In the genomic region with DNA sequence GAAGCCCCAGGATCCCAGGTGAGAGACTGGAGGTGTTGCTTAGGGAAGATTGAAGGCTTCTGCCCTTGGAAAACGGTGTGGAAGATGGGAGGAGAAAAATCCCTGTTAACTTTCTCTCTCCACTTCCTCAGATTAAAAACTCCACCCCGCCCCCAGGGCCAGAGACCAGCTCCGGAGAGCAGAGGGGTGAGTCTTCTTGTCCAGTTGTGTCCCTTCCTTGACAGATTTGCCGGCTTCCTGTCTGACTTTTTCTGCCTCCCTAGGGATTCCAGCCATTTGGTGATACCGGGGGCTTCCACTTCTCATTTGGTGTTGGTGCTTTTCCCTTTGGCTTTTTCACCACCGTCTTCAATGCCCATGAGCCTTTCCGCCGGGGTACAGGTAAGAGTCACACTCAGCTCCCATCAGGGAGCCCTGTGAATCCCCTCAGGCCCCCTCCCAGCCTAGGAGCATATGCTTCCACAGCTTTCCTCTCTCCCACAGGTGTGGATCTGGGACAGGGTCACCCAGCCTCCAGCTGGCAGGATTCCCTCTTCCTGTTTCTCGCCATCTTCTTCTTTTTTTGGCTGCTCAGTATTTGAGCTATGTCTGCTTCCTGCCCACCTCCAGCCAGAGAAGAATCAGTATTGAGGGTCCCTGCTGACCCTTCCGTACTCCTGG, we compare ENCODE assay signal across 1 cellular context.
TF ChIP-seq lines count a peak whose summit lies in the region.

No MANE protein-coding gene starts in this region.

TF ChIP-seq in WTC11, 78 proteins besides CTCF, POLR2A, EP300 and RAD21 (continued from another document):
- TF ChIP-seq, protein P1, sequence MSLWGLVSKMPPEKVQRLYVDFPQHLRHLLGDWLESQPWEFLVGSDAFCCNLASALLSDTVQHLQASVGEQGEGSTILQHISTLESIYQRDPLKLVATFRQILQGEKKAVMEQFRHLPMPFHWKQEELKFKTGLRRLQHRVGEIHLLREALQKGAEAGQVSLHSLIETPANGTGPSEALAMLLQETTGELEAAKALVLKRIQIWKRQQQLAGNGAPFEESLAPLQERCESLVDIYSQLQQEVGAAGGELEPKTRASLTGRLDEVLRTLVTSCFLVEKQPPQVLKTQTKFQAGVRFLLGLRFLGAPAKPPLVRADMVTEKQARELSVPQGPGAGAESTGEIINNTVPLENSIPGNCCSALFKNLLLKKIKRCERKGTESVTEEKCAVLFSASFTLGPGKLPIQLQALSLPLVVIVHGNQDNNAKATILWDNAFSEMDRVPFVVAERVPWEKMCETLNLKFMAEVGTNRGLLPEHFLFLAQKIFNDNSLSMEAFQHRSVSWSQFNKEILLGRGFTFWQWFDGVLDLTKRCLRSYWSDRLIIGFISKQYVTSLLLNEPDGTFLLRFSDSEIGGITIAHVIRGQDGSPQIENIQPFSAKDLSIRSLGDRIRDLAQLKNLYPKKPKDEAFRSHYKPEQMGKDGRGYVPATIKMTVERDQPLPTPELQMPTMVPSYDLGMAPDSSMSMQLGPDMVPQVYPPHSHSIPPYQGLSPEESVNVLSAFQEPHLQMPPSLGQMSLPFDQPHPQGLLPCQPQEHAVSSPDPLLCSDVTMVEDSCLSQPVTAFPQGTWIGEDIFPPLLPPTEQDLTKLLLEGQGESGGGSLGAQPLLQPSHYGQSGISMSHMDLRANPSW (CRISPR knock-in tag; conservative IDR thresholded peaks at IDR 0.05; ENCODE audit: low read depth): no peak
- TF ChIP-seq, protein P2, sequence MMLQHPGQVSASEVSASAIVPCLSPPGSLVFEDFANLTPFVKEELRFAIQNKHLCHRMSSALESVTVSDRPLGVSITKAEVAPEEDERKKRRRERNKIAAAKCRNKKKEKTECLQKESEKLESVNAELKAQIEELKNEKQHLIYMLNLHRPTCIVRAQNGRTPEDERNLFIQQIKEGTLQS (CRISPR knock-in tag; conservative IDR thresholded peaks at IDR 0.05): no peak
- TF ChIP-seq SOX15 (CRISPR knock-in tag; IDR thresholded peaks at IDR 0.05) (no peak), ZBTB21 (CRISPR knock-in tag; IDR thresholded peaks at IDR 0.05; ENCODE audit: borderline replicate concordance) (no peak), SMAD3 (CRISPR knock-in tag; IDR thresholded peaks at IDR 0.05; ENCODE audit: borderline replicate concordance) (no peak), NR3C1 (CRISPR knock-in tag; conservative IDR thresholded peaks at IDR 0.05; ENCODE audit: low read depth) (no peak), ZNF423 (CRISPR knock-in tag; IDR thresholded peaks at IDR 0.05) (no peak), JAZF1 (CRISPR knock-in tag; IDR thresholded peaks at IDR 0.05) (no peak), SP1 (CRISPR knock-in tag; conservative IDR thresholded peaks at IDR 0.05) (no peak)
- TF ChIP-seq, protein P3, sequence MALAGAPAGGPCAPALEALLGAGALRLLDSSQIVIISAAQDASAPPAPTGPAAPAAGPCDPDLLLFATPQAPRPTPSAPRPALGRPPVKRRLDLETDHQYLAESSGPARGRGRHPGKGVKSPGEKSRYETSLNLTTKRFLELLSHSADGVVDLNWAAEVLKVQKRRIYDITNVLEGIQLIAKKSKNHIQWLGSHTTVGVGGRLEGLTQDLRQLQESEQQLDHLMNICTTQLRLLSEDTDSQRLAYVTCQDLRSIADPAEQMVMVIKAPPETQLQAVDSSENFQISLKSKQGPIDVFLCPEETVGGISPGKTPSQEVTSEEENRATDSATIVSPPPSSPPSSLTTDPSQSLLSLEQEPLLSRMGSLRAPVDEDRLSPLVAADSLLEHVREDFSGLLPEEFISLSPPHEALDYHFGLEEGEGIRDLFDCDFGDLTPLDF (CRISPR knock-in tag; IDR thresholded peaks at IDR 0.05): no peak
- TF ChIP-seq, protein P4, sequence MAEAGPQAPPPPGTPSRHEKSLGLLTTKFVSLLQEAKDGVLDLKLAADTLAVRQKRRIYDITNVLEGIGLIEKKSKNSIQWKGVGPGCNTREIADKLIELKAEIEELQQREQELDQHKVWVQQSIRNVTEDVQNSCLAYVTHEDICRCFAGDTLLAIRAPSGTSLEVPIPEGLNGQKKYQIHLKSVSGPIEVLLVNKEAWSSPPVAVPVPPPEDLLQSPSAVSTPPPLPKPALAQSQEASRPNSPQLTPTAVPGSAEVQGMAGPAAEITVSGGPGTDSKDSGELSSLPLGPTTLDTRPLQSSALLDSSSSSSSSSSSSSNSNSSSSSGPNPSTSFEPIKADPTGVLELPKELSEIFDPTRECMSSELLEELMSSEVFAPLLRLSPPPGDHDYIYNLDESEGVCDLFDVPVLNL (CRISPR knock-in tag; IDR thresholded peaks at IDR 0.05; ENCODE audit: borderline replicate concordance, low read depth): no peak
TF ChIP-seq in WTC11: peak in this region for 0.
